ENCODE assay signal across 8 cellular contexts in genomic region chr4:168831585-168831918, GRCh38.
DNase-seq lines count a peak whose midpoint lies in the region; ATAC-seq and TF ChIP-seq lines count a peak whose summit lies in the region.

No MANE protein-coding gene starts in this region.

- no peak for ATAC-seq in HG02610 (IDR thresholded peaks at IDR 0.05; ENCODE audit: unreplicated experiment)

- no peak for TF ChIP-seq CTCF in OCI-LY3 (IDR thresholded peaks at IDR 0.05; ENCODE audit: low read depth, low read length)

- peaks cover 19% of the 10 kb centered on the region for H3K79me1 ChIP-seq in trophoblast cell (ENCODE audit: low read length)

- H3K9me3 ChIP-seq in OCI-LY3 (ENCODE audit: insufficient read depth, low read length) (no peaks in the 10 kb centered on the region), trophoblast cell (ENCODE audit: insufficient read depth, low read depth, low read length) (no peaks in the 10 kb centered on the region)

- H3K27me3 ChIP-seq in OCI-LY3 (ENCODE audit: low read depth, low read length) (0 out of 2 replicates have a peak, but pooled peaks cover 4% of the 10 kb centered on the region), trophoblast cell (ENCODE audit: insufficient read depth, low read length) (no peaks in the 10 kb centered on the region)

- no peaks in the 10 kb centered on the region for H3K36me3 ChIP-seq in OCI-LY3 (replicated peaks; ENCODE audit: low read depth, low read length)
- H3K36me3 ChIP-seq in trophoblast cell (ENCODE audit: control insufficient read depth in 1 of 2, insufficient read depth in 2 of 2, low read length in 2 of 2) = peaks cover 4 to 6% of the 10 kb centered on the region in 2 experiments

- H3K9ac ChIP-seq in OCI-LY3 (ENCODE audit: low read length) (peak overlapping the region; percentile 76), trophoblast cell (ENCODE audit: low read length) (peak overlapping the region; percentile 59)

- no CpG with 5 or more reads among the region's 14 CpGs for WGBS in trophoblast cell (ENCODE audit: extremely low coverage, insufficient coverage, insufficient read length)

- no peak overlapping the region for H4K12ac ChIP-seq in trophoblast cell (ENCODE audit: low read depth, low read length)

- H3K14ac ChIP-seq in trophoblast cell (ENCODE audit: low read length) = peak overlapping the region; percentile 72

- H3K4me3 ChIP-seq in OCI-LY3 (ENCODE audit: low read length) (peak overlapping the region; percentile 89), trophoblast cell (ENCODE audit: low read depth, low read length) (no peak overlapping the region)

- H4K8ac ChIP-seq in trophoblast cell (ENCODE audit: low read depth, low read length) = peak overlapping the region; percentile 64

- H3K27ac ChIP-seq in OCI-LY3 (ENCODE audit: low read length) = no peak overlapping the region
- peak overlapping the region; percentile 75 for H3K27ac ChIP-seq in epithelial cell of prostate
- H3K27ac ChIP-seq in trophoblast cell (ENCODE audit: low read depth, low read length) = peak overlapping the region; percentile 93

- H3K4me2 ChIP-seq in OCI-LY3 (ENCODE audit: low read length) = peak overlapping the region; percentile 80
- peak overlapping the region; percentile 84 for H3K4me2 ChIP-seq in trophoblast cell (ENCODE audit: low read length)

- H2AFZ ChIP-seq in OCI-LY3 (ENCODE audit: low read depth, low read length) (peak overlapping the region; percentile 74), trophoblast cell (ENCODE audit: insufficient read depth, low read length, poor library complexity) (peak overlapping the region; percentile 85)

- H4K91ac ChIP-seq in trophoblast cell (ENCODE audit: low read depth, low read length) = peak overlapping the region; percentile 35

- H3K4me1 ChIP-seq in OCI-LY3 (ENCODE audit: low read length) (peaks cover 15% of the 10 kb centered on the region), trophoblast cell (ENCODE audit: control insufficient read depth in 1 of 2, insufficient read depth in 2 of 2, low read length in 2 of 2) (peaks cover 4 to 14% of the 10 kb centered on the region in 2 experiments)

- peak overlapping the region; percentile 81 for H2BK12ac ChIP-seq in trophoblast cell (ENCODE audit: low read length)

- H3K79me2 ChIP-seq in OCI-LY3 (ENCODE audit: low read length) = peaks cover 14% of the 10 kb centered on the region
- H3K79me2 ChIP-seq in trophoblast cell (ENCODE audit: control insufficient read depth, insufficient read depth, low read length, poor library complexity) = peaks cover 27% of the 10 kb centered on the region

- H3K18ac ChIP-seq in trophoblast cell (ENCODE audit: low read length) = no peak overlapping the region

- no peak overlapping the region for H3K23ac ChIP-seq in trophoblast cell (ENCODE audit: low read length)

- H2AK5ac ChIP-seq in trophoblast cell (ENCODE audit: low read length) = no peak overlapping the region

- peak overlapping the region; percentile 54 for H2BK120ac ChIP-seq in trophoblast cell (ENCODE audit: insufficient read depth, low read length, poor library complexity)

- H2BK5ac ChIP-seq in trophoblast cell (ENCODE audit: low read depth, low read length, poor library complexity) = peak overlapping the region; percentile 72

- TF ChIP-seq POLR2A in erythroblast (IDR thresholded peaks at IDR 0.05; ENCODE audit: low read length) = no peak

- H3K4ac ChIP-seq in trophoblast cell (ENCODE audit: low read depth, low read length) = no peak overlapping the region

- H4K20me1 ChIP-seq in OCI-LY3 (ENCODE audit: insufficient read depth, low read length) = no peaks in the 10 kb centered on the region

- DNase-seq in DMS53 (lab: John Stamatoyannopoulos, UW) = peak; percentile 36
- no peak for DNase-seq in DMS53 treated with DMSO at 0.1 percent for 48 hours (lab: John Stamatoyannopoulos, UW; ENCODE audit: unreplicated experiment)
- no peak for DNase-seq in epithelial cell of prostate (ENCODE audit: low read depth, low spot score)
- DNase-seq in trophoblast cell = no peak
- no peak for DNase-seq in erythroblast (lab: John Stamatoyannopoulos, UW)
- DNase-seq in globus pallidus (ENCODE audit: low spot score) = no peak
